In genomic region chr10:129658673-129659072, GRCh38 we compare ENCODE assay signal across 12 cellular contexts.
DNase-seq lines count a peak whose midpoint lies in the region; ATAC-seq and TF ChIP-seq lines count a peak whose summit lies in the region.
"Had no signal": no experiment of that assay in that cellular context is flagged by ENCODE, and none has a peak within 500 bp of the region (broad histone marks: within the 10 kb centered on the region; RNA-seq: fewer than 3 reads in every experiment).

No MANE protein-coding gene starts in this region.

- no peaks in the 10 kb centered on the region; the same call in 1 of the 2 replicates for H3K9me3 ChIP-seq in AG04450 (ENCODE audit: control insufficient read depth, insufficient read depth, low read length)

- POLR2A ChIA-PET in AG04450 (lab: Yijun Ruan, JAX), result no interaction called here

- no peaks in the 10 kb centered on the region for H3K27me3 ChIP-seq in AG04450 (ENCODE audit: control insufficient read depth, insufficient read depth, low read length)
- H3K27me3 ChIP-seq in foreskin keratinocyte, result no peaks in the 10 kb centered on the region

- no peaks in the 10 kb centered on the region for H3K4me1 ChIP-seq in foreskin keratinocyte

- DNase-seq in AG04450 (ENCODE audit: low read depth, low spot score) (no peak), NAMALWA (ENCODE audit: low spot score) (peak; percentile 46), foreskin keratinocyte (no peak), KG1 (lab: John Stamatoyannopoulos, UW) (no peak)
- no peak for DNase-seq in activated T-cell treated with anti-CD3 and anti-CD28 coated beads, Interleukin-2, amount 50 U/mL, for 48 hours
- DNase-seq: Calu3; NCI-H1092; stimulated activated naive CD4-positive, alpha-beta T cell treated with Interleukin-2 at 50 U/mL for 16 hours had no signal

- TF ChIP-seq CTCF in AG04450 (IDR thresholded peaks at IDR 0.05; ENCODE audit: low read depth, low read length) (peak; percentile 17; the same call in 1 of the 2 replicates), GM12875 (IDR thresholded peaks at IDR 0.05; ENCODE audit: borderline replicate concordance, insufficient read depth, low read depth, low read length) (peak; percentile 32; the same call in 1 of the 2 replicates), foreskin keratinocyte (conservative IDR thresholded peaks at IDR 0.05) (peak; percentile 35)

- ATAC-seq in foreskin keratinocyte (no peak), GM21576 (IDR thresholded peaks at IDR 0.05; ENCODE audit: unreplicated experiment) (no peak), HG02840 (IDR thresholded peaks at IDR 0.05; ENCODE audit: low FRiP score, unreplicated experiment) (no peak)

- CTCF ChIA-PET in AG04450 (lab: Charles Lee), result interaction anchor here (1.1 kb wide), 1 partner anchor 13 kb away, joined by 4 read pairs; no protein-coding TSS in a partner anchor

- no peak overlapping the region for H3K4me3 ChIP-seq in AG04450 (ENCODE audit: low read depth, low read length)
- no peak overlapping the region for H3K4me3 ChIP-seq in GM12875 (ENCODE audit: low read depth, low read length)

- H3K27ac ChIP-seq in AG04450 (ENCODE audit: low read depth, low read length) (no peak overlapping the region), foreskin keratinocyte (no peak overlapping the region)
- H3K27ac ChIP-seq: VCaP had no signal
